Comparison of ENCODE assay signal across 26 cellular contexts in the genomic region with DNA sequence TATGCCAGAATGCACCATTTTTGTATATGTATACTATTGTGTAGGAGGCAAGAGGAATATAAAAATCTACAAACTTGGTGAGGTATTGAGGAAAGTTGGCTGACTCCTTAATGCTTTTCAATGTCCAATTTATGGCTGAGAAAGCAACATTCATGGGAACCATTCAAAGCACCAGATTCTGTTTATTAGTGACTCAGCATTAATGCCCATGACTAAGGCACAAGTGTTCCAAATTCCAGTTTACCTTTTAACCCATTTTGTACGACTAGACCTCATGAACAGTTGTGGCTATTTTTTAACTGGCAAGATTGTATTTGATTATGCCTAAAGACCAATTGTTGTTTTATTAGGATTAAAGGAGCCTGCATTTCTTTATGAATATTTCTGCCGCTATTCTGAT.
"Had no signal": no experiment of that assay in that cellular context is flagged by ENCODE, and none has a peak within 500 bp of the region (broad histone marks: within the 10 kb centered on the region; RNA-seq: fewer than 3 reads in every experiment).

No MANE protein-coding gene starts in this region.

- H3K4me3 Mint-ChIP-seq: immature natural killer cell; natural killer cell treated with Interleukin-12 subunit alpha and Interleukin-12 subunit beta and Interleukin-15 and Interleukin-18, amount 100 ng/mL, for 72 hours had no signal

- DNase-seq: cortex of kidney; dorsolateral prefrontal cortex; effector memory CD4-positive, alpha-beta T cell; foreskin fibroblast; immature natural killer cell; kidney; left colon; left ventricle myocardium superior; mesenchymal stem cell; midbrain; occipital lobe; pancreas; retina; small intestine; stimulated activated CD4-positive, alpha-beta T cell treated with anti-CD3 and anti-CD28 coated beads, Interleukin-12 subunit alpha, Interleukin-12 subunit beta, amount 100 ng/mL, for 4 hours; stimulated activated naive CD4-positive, alpha-beta T cell; stomach; substantia nigra; transverse colon had no signal

- H3K36me3 Mint-ChIP-seq: immature natural killer cell; natural killer cell treated with Interleukin-12 subunit alpha and Interleukin-12 subunit beta and Interleukin-15 and Interleukin-18, amount 100 ng/mL, for 72 hours had no signal

- ATAC-seq: left colon; left ventricle myocardium superior; natural killer cell treated with Interleukin-12 subunit alpha and Interleukin-12 subunit beta and Interleukin-15 and Interleukin-18, amount 100 ng/mL, for 72 hours; pancreas; sciatic nerve had no signal

- FAIRE-seq: endometrium, kidney, pancreas, small intestine had no signal

- H3K9me3 Mint-ChIP-seq: immature natural killer cell; natural killer cell treated with Interleukin-12 subunit alpha and Interleukin-12 subunit beta and Interleukin-15 and Interleukin-18, amount 100 ng/mL, for 72 hours had no signal

- H3K27ac Mint-ChIP-seq: immature natural killer cell; natural killer cell treated with Interleukin-12 subunit alpha and Interleukin-12 subunit beta and Interleukin-15 and Interleukin-18, amount 100 ng/mL, for 72 hours had no signal

- H3K4me3 ChIP-seq: dorsolateral prefrontal cortex, esophagus muscularis mucosa, lung, pancreas, prostate gland, stomach, thoracic aorta, transverse colon had no signal

- H3K4me1 Mint-ChIP-seq: immature natural killer cell had no signal

- H3K9me3 ChIP-seq: esophagus muscularis mucosa, pancreas, prostate gland, stomach, thoracic aorta, transverse colon had no signal
